In the genomic region with DNA sequence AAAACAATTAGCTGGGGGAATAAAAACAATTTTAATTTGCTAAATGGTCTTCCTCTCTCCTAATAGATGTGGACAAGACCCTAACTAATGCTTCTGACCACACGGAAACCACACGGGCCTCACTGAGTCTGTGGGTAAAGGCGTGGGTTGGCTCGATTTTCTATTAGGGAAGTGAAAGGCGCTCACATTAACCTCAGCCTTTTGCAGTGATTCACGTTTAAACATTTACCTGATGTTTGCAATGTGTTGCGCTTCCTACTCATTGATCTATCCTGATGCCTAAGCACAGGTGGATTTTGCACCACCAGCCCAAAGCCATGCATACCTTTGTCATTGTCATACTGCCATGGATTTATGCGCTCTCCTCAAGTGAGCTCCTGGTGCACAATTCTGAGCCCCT, we compare ENCODE assay signal across 1 cellular context.
TF ChIP-seq lines count a peak whose summit lies in the region.

No MANE protein-coding gene starts in this region.

TF ChIP-seq in HepG2, 621 proteins besides CTCF, POLR2A, EP300 and RAD21 (continued from another document):
- TF ChIP-seq MTF2 (CRISPR knock-in tag; IDR thresholded peaks at IDR 0.05; ENCODE audit: borderline replicate concordance), result no peak
- no peak for TF ChIP-seq KLF13 (CRISPR knock-in tag; IDR thresholded peaks at IDR 0.05)
- TF ChIP-seq, protein P1, sequence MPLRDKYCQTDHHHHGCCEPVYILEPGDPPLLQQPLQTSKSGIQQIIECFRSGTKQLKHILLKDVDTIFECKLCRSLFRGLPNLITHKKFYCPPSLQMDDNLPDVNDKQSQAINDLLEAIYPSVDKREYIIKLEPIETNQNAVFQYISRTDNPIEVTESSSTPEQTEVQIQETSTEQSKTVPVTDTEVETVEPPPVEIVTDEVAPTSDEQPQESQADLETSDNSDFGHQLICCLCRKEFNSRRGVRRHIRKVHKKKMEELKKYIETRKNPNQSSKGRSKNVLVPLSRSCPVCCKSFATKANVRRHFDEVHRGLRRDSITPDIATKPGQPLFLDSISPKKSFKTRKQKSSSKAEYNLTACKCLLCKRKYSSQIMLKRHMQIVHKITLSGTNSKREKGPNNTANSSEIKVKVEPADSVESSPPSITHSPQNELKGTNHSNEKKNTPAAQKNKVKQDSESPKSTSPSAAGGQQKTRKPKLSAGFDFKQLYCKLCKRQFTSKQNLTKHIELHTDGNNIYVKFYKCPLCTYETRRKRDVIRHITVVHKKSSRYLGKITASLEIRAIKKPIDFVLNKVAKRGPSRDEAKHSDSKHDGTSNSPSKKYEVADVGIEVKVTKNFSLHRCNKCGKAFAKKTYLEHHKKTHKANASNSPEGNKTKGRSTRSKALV (CRISPR knock-in tag; IDR thresholded peaks at IDR 0.05), result no peak
- TF ChIP-seq, protein P2, sequence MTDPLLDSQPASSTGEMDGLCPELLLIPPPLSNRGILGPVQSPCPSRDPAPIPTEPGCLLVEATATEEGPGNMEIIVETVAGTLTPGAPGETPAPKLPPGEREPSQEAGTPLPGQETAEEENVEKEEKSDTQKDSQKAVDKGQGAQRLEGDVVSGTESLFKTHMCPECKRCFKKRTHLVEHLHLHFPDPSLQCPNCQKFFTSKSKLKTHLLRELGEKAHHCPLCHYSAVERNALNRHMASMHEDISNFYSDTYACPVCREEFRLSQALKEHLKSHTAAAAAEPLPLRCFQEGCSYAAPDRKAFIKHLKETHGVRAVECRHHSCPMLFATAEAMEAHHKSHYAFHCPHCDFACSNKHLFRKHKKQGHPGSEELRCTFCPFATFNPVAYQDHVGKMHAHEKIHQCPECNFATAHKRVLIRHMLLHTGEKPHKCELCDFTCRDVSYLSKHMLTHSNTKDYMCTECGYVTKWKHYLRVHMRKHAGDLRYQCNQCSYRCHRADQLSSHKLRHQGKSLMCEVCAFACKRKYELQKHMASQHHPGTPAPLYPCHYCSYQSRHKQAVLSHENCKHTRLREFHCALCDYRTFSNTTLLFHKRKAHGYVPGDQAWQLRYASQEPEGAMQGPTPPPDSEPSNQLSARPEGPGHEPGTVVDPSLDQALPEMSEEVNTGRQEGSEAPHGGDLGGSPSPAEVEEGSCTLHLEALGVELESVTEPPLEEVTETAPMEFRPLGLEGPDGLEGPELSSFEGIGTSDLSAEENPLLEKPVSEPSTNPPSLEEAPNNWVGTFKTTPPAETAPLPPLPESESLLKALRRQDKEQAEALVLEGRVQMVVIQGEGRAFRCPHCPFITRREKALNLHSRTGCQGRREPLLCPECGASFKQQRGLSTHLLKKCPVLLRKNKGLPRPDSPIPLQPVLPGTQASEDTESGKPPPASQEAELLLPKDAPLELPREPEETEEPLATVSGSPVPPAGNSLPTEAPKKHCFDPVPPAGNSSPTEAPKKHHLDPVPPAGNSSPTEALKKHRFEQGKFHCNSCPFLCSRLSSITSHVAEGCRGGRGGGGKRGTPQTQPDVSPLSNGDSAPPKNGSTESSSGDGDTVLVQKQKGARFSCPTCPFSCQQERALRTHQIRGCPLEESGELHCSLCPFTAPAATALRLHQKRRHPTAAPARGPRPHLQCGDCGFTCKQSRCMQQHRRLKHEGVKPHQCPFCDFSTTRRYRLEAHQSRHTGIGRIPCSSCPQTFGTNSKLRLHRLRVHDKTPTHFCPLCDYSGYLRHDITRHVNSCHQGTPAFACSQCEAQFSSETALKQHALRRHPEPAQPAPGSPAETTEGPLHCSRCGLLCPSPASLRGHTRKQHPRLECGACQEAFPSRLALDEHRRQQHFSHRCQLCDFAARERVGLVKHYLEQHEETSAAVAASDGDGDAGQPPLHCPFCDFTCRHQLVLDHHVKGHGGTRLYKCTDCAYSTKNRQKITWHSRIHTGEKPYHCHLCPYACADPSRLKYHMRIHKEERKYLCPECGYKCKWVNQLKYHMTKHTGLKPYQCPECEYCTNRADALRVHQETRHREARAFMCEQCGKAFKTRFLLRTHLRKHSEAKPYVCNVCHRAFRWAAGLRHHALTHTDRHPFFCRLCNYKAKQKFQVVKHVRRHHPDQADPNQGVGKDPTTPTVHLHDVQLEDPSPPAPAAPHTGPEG (CRISPR knock-in tag; IDR thresholded peaks at IDR 0.05), result no peak
- TF ChIP-seq, protein P3, sequence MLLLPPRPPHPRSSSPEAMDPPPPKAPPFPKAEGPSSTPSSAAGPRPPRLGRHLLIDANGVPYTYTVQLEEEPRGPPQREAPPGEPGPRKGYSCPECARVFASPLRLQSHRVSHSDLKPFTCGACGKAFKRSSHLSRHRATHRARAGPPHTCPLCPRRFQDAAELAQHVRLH (CRISPR knock-in tag; IDR thresholded peaks at IDR 0.05; ENCODE audit: borderline replicate concordance, low read depth), result no peak
- TF ChIP-seq SOX6 (IDR thresholded peaks at IDR 0.05), result no peak
- peak; percentile 25; the same call in 1 of the 2 replicates for TF ChIP-seq SOX6 (CRISPR knock-in tag; IDR thresholded peaks at IDR 0.05)
- no peak for TF ChIP-seq ZNF260 (CRISPR knock-in tag; IDR thresholded peaks at IDR 0.05; ENCODE audit: borderline replicate concordance, low read depth)
- TF ChIP-seq ZNF784 (CRISPR knock-in tag; IDR thresholded peaks at IDR 0.05; ENCODE audit: borderline replicate concordance), result no peak
- no peak for TF ChIP-seq ZBTB1 (CRISPR knock-in tag; IDR thresholded peaks at IDR 0.05; ENCODE audit: borderline replicate concordance)
- no peak for TF ChIP-seq SIN3A (IDR thresholded peaks at IDR 0.05; ENCODE audit: borderline replicate concordance, low read depth, low read length)
- TF ChIP-seq ZNF703 (CRISPR knock-in tag; IDR thresholded peaks at IDR 0.05; ENCODE audit: borderline replicate concordance), result no peak
- TF ChIP-seq ZEB1 (IDR thresholded peaks at IDR 0.05; ENCODE audit: insufficient replicate concordance, low read depth), result peak; percentile 51
- no peak for TF ChIP-seq TRAFD1 (CRISPR knock-in tag; IDR thresholded peaks at IDR 0.05; ENCODE audit: borderline replicate concordance)
- no peak for TF ChIP-seq ZFP37 (CRISPR knock-in tag; IDR thresholded peaks at IDR 0.05; ENCODE audit: borderline replicate concordance)
- TF ChIP-seq PITX1 (CRISPR knock-in tag; IDR thresholded peaks at IDR 0.05), result no peak
